ENCODE assay signal across 8 cellular contexts in genomic region chr12:123076604-123077297, GRCh38.
DNase-seq lines count a peak whose midpoint lies in the region; ATAC-seq and TF ChIP-seq lines count a peak whose summit lies in the region.

No MANE protein-coding gene starts in this region.

- intact Hi-C loops in activated T-helper 2 cell treated with anti-CD3 and anti-CD28 coated beads, Interferon-gamma antibody, Interleukin-2, Interleukin-4, amounts not matched to agents 10 μg/mL and 5 μg/mL and 100 μg/mL, durations not matched to agents 14 hours and 24 hours and 36 hours (cut with micrococcal nuclease): loop anchor here (1.0 to 5.0 kb wide), 7 partner anchors 31 to 289 kb away; partner anchors contain the start of genes MPHOSPH9, MTRFR and OGFOD2
- intact Hi-C loops in uterus (cut with DNase I; ENCODE audit: low total_unique reads): no loop called here

- no peaks in the 10 kb centered on the region for H3K27me3 ChIP-seq in uterus

- no peaks in the 10 kb centered on the region for H3K36me3 Mint-ChIP-seq in activated T-helper 2 cell treated with anti-CD3 and anti-CD28 coated beads, Interferon-gamma antibody, Interleukin-2, Interleukin-4, amounts not matched to agents 10 μg/mL and 5 μg/mL and 100 μg/mL, durations not matched to agents 14 hours and 24 hours and 36 hours (ENCODE audit: low read depth)
- no peaks in the 10 kb centered on the region for H3K36me3 Mint-ChIP-seq in naive B cell

- ATAC-seq in naive B cell (ENCODE audit: low read depth in 2 of 2): no peak
- ATAC-seq in GM21515 (IDR thresholded peaks at IDR 0.05; ENCODE audit: unreplicated experiment): no peak

- H3K4me3 ChIP-seq in uterus: no peak overlapping the region

- H3K4me1 Mint-ChIP-seq in activated T-helper 2 cell treated with anti-CD3 and anti-CD28 coated beads, Interferon-gamma antibody, Interleukin-2, Interleukin-4, amounts not matched to agents 10 μg/mL and 5 μg/mL and 100 μg/mL, durations not matched to agents 14 hours and 24 hours and 36 hours (ENCODE audit: low read depth): peaks cover 44% of the 10 kb centered on the region
- H3K4me1 Mint-ChIP-seq in naive B cell: peaks cover 30 to 55% (median 36%) of the 10 kb centered on the region in 3 donors

- no peaks in the 10 kb centered on the region for H3K27me3 Mint-ChIP-seq in activated T-helper 2 cell treated with anti-CD3 and anti-CD28 coated beads, Interferon-gamma antibody, Interleukin-2, Interleukin-4, amounts not matched to agents 10 μg/mL and 5 μg/mL and 100 μg/mL, durations not matched to agents 14 hours and 24 hours and 36 hours (ENCODE audit: low read depth)
- no peaks in the 10 kb centered on the region for H3K27me3 Mint-ChIP-seq in naive B cell

- H3K9me3 Mint-ChIP-seq in activated T-helper 2 cell treated with anti-CD3 and anti-CD28 coated beads, Interferon-gamma antibody, Interleukin-2, Interleukin-4, amounts not matched to agents 10 μg/mL and 5 μg/mL and 100 μg/mL, durations not matched to agents 14 hours and 24 hours and 36 hours: no peaks in the 10 kb centered on the region
- no peaks in the 10 kb centered on the region for H3K9me3 Mint-ChIP-seq in naive B cell

- no peaks in the 10 kb centered on the region for H3K9me3 ChIP-seq in uterus

- H3K4me3 Mint-ChIP-seq in activated T-helper 2 cell treated with anti-CD3 and anti-CD28 coated beads, Interferon-gamma antibody, Interleukin-2, Interleukin-4, amounts not matched to agents 10 μg/mL and 5 μg/mL and 100 μg/mL, durations not matched to agents 14 hours and 24 hours and 36 hours (ENCODE audit: low read depth): peak overlapping the region; percentile 83
- H3K4me3 Mint-ChIP-seq in naive B cell: peak overlapping the region in 3 of 8 donors; percentile 2 to 9 (median 9)

- DNase-seq in SIG-M5 treated with dmso at 0.1 percent for 504 hours (lab: John Stamatoyannopoulos, UW; ENCODE audit: unreplicated experiment): peak; percentile 30
- no peak for DNase-seq in SIG-M5 (lab: John Stamatoyannopoulos, UW)
- peak; percentile 52 for DNase-seq in activated T-helper 2 cell treated with anti-CD3 and anti-CD28 coated beads, Interferon-gamma antibody, Interleukin-2, Interleukin-4, amounts not matched to agents 10 μg/mL and 5 μg/mL and 100 μg/mL, durations not matched to agents 14 hours and 24 hours and 36 hours (ENCODE audit: low spot score)
- no peak for DNase-seq in naive B cell
- no peak for DNase-seq in uterus
- DNase-seq in ecto neural progenitor cell (ENCODE audit: low spot score): no peak
- no peak for DNase-seq in D341Med (ENCODE audit: low spot score)

- peaks cover 0 to 11% of the 10 kb centered on the region in 2 donors for H3K4me1 ChIP-seq in uterus

- no peaks in the 10 kb centered on the region for H3K36me3 ChIP-seq in uterus

- peak overlapping the region; percentile 59 to 66 for H3K27ac ChIP-seq in uterus

- peak overlapping the region; percentile 99 for H3K27ac Mint-ChIP-seq in activated T-helper 2 cell treated with anti-CD3 and anti-CD28 coated beads, Interferon-gamma antibody, Interleukin-2, Interleukin-4, amounts not matched to agents 10 μg/mL and 5 μg/mL and 100 μg/mL, durations not matched to agents 14 hours and 24 hours and 36 hours
- H3K27ac Mint-ChIP-seq in naive B cell: peak overlapping the region in 5 of 6 donors; percentile 15 to 88 (median 42)

- no peak for TF ChIP-seq POLR2A in uterus (IDR thresholded peaks at IDR 0.05)

- TF ChIP-seq CTCF in uterus (IDR thresholded peaks at IDR 0.05): no peak

Comparison
In these comparisons a context has a peak if more than half of its experiments do, and no peak if none do; other contexts are left out.
1. DNase-seq: peak in SIG-M5 treated with dmso at 0.1 percent for 504 hours (single experiment) and activated T-helper 2 cell treated with anti-CD3 and anti-CD28 coated beads, Interferon-gamma antibody, Interleukin-2, Interleukin-4, amounts not matched to agents 10 μg/mL and 5 μg/mL and 100 μg/mL, durations not matched to agents 14 hours and 24 hours and 36 hours (single experiment); none in SIG-M5 (single experiment), naive B cell (single experiment), uterus (0 of 2), ecto neural progenitor cell (single experiment) and D341Med (single experiment).